8 cellular contexts compared by ENCODE assay signal in genomic region chr7:139828880-139829653, GRCh38. TPM values are rescaled to one million over a fixed set of nuclear protein-coding genes. Genes with fewer than 3 reads are reported as not detected.
DNase-seq lines count a peak whose midpoint lies in the region; FAIRE-seq and TF ChIP-seq lines count a peak whose summit lies in the region.

TBXAS1 (plus strand) TSS chr7:139829264; CDS start chr7:139829391, 127 bp downstream.

- H3K36me3 ChIP-seq in breast epithelium (no peaks in the 10 kb centered on the region), mammary epithelial cell (ENCODE audit: insufficient read depth, low read length) (no peaks in the 10 kb centered on the region), astrocyte (ENCODE audit: insufficient read depth, low read length) (no peaks in the 10 kb centered on the region), mesendoderm (ENCODE audit: control insufficient read depth, insufficient read depth, low read length) (no peaks in the 10 kb centered on the region), vagina (no peaks in the 10 kb centered on the region)

- H3K27me3 ChIP-seq in breast epithelium (no peaks in the 10 kb centered on the region), mammary epithelial cell (ENCODE audit: insufficient read depth, low read length) (no peaks in the 10 kb centered on the region), astrocyte (ENCODE audit: insufficient read depth, low read length) (peaks cover 6% of the 10 kb centered on the region), mesendoderm (ENCODE audit: insufficient read depth, low read length, poor library complexity) (no peaks in the 10 kb centered on the region), vagina (no peaks in the 10 kb centered on the region)

- BruUV-seq in mammary epithelial cell (replicated peaks; lab: Mats Ljungman, UMichigan) = no TSS peak

- TF ChIP-seq CTCF in breast epithelium (IDR thresholded peaks at IDR 0.05) = no peak
- TF ChIP-seq CTCF in mammary epithelial cell (conservative IDR thresholded peaks at IDR 0.05 in 1 of 2, IDR thresholded peaks at IDR 0.05 in 1 of 2; ENCODE audit: extremely low read depth in 1 of 2, insufficient read depth in 1 of 2, low read depth in 1 of 2, low read length in 2 of 2) = no peak
- TF ChIP-seq CTCF in astrocyte (IDR thresholded peaks at IDR 0.05; ENCODE audit: insufficient read depth, low read depth, low read length) = no peak
- TF ChIP-seq CTCF in vagina (IDR thresholded peaks at IDR 0.05) = no peak

- no peak within 1 kb of the TSS for H4K8ac ChIP-seq in mesendoderm (ENCODE audit: low read depth, low read length)

- H2AFZ ChIP-seq in mammary epithelial cell (ENCODE audit: low read depth, low read length) (no peak within 1 kb of the TSS), astrocyte (ENCODE audit: low read depth, low read length) (no peak within 1 kb of the TSS)

- H3K9me3 Mint-ChIP-seq in astrocyte (ENCODE audit: unreplicated experiment) = peaks cover 6% of the 10 kb centered on the region

- H3K27ac ChIP-seq in breast epithelium (no peak within 1 kb of the TSS), mammary epithelial cell (ENCODE audit: insufficient read depth, low read depth, low read length) (no peak within 1 kb of the TSS), astrocyte (ENCODE audit: low read depth, low read length) (peak within 1 kb of the TSS; percentile 31), mesendoderm (ENCODE audit: low read depth, low read length) (no peak within 1 kb of the TSS), vagina (no peak within 1 kb of the TSS)

- dilution Hi-C loops in mammary epithelial cell (cut with HindIII; ENCODE audit: low sequenced_read_pairs) = no loop called here

- H3K4me1 ChIP-seq in breast epithelium (no peaks in the 10 kb centered on the region), mammary epithelial cell (ENCODE audit: insufficient read depth, low read length) (peaks cover 8% of the 10 kb centered on the region), astrocyte (ENCODE audit: insufficient read depth, low read length) (peaks cover 8% of the 10 kb centered on the region), mesendoderm (ENCODE audit: control insufficient read depth, low read depth, low read length) (no peaks in the 10 kb centered on the region), vagina (no peaks in the 10 kb centered on the region)

- H3K18ac ChIP-seq in mesendoderm (ENCODE audit: low read length) = no peak within 1 kb of the TSS

- no peak within 1 kb of the TSS for H3K23ac ChIP-seq in mesendoderm (ENCODE audit: low read length)

- in situ Hi-C loops in mammary epithelial cell (cut with MboI; ENCODE audit: low sequenced_read_pairs in 2 of 2) = no loop called here

- no peak for DNase-seq in breast epithelium (ENCODE audit: low spot score in 2 of 2)
- DNase-seq in mammary epithelial cell = no peak
- DNase-seq in M059J (ENCODE audit: low read depth) = peak; percentile 22
- no peak for DNase-seq in astrocyte (ENCODE audit: low read depth)
- peak; percentile 46 for DNase-seq in mesendoderm
- DNase-seq in vagina (ENCODE audit: extremely low spot score in 2 of 2) = peak in 1 of 2 donors; percentile 62
- no peak for DNase-seq in cerebellum (ENCODE audit: low spot score)
- no peak for DNase-seq in retina

- H3K56ac ChIP-seq in mesendoderm (ENCODE audit: low read length) = no peak within 1 kb of the TSS

- H3K27ac Mint-ChIP-seq in astrocyte (ENCODE audit: unreplicated experiment) = peak within 1 kb of the TSS; percentile 20

- H4K20me1 ChIP-seq in mammary epithelial cell (ENCODE audit: insufficient read depth, low read length) (no peaks in the 10 kb centered on the region), astrocyte (ENCODE audit: insufficient read depth, low read length) (no peaks in the 10 kb centered on the region)

- intact Hi-C loops in breast epithelium (cut with DNase I; ENCODE audit: low total_unique reads) (no loop called here), mammary epithelial cell (cut with micrococcal nuclease) (no loop called here), vagina (cut with DNase I) (no loop called here)

- CTCF ChIA-PET in mammary epithelial cell (lab: Charles Lee; ENCODE audit: low non-redundant PET) = no interaction called here

- H2BK5ac ChIP-seq in mesendoderm (ENCODE audit: low read length) = no peak within 1 kb of the TSS

- H3K4me1 Mint-ChIP-seq in astrocyte (ENCODE audit: low read depth, unreplicated experiment) = peaks cover 17% of the 10 kb centered on the region

- H3K4me2 ChIP-seq in mammary epithelial cell (ENCODE audit: insufficient read depth, low read depth, low read length) (no peak within 1 kb of the TSS), astrocyte (ENCODE audit: low read length) (peak within 1 kb of the TSS; percentile 6), mesendoderm (ENCODE audit: low read length) (no peak within 1 kb of the TSS)

- peak within 1 kb of the TSS in 2 of 3 donors; percentile 3 to 28 for H3K4me3 ChIP-seq in breast epithelium
- no peak within 1 kb of the TSS for H3K4me3 ChIP-seq in mammary epithelial cell (replicated peaks in 1 of 3; ENCODE audit: insufficient read depth in 1 of 3, low read depth in 2 of 3, low read length in 3 of 3)
- no peak within 1 kb of the TSS for H3K4me3 ChIP-seq in astrocyte (ENCODE audit: insufficient read depth, low read depth, low read length)
- H3K4me3 ChIP-seq in mesendoderm (ENCODE audit: low read length) = no peak within 1 kb of the TSS
- H3K4me3 ChIP-seq in vagina = peak within 1 kb of the TSS in 1 of 2 donors; percentile 15

- TF ChIP-seq POLR2A in breast epithelium (IDR thresholded peaks at IDR 0.05) = no peak
- TF ChIP-seq POLR2A in vagina (IDR thresholded peaks at IDR 0.05) = no peak

- H3K79me1 ChIP-seq in mesendoderm (ENCODE audit: low read length) = no peaks in the 10 kb centered on the region

- 93% methylated on average over 9 of the region's 9 CpGs for WGBS in mammary epithelial cell (ENCODE audit: low coverage, missing lambda C conversion rate)
- no CpG with 5 or more reads among the region's 9 CpGs for WGBS in mesendoderm (ENCODE audit: extremely low coverage, insufficient coverage, low lambda C conversion rate)

- H3K9ac ChIP-seq in mammary epithelial cell (ENCODE audit: insufficient read depth, low read length) = no peak within 1 kb of the TSS
- no peak within 1 kb of the TSS for H3K9ac ChIP-seq in astrocyte (ENCODE audit: low read length)
- H3K9ac ChIP-seq in mesendoderm (ENCODE audit: low read length) = no peak within 1 kb of the TSS

- no peak within 1 kb of the TSS for H4K5ac ChIP-seq in mesendoderm (ENCODE audit: low read length)

- no peak within 1 kb of the TSS for H3K4ac ChIP-seq in mesendoderm (ENCODE audit: low read depth, low read length)

- H2AK5ac ChIP-seq in mesendoderm (ENCODE audit: low read length) = no peak within 1 kb of the TSS

- H3K27me3 Mint-ChIP-seq in astrocyte (ENCODE audit: low read depth, unreplicated experiment) = peaks cover 6% of the 10 kb centered on the region

- H3K36me3 Mint-ChIP-seq in astrocyte (ENCODE audit: low read depth, unreplicated experiment) = peaks cover 4% of the 10 kb centered on the region

- H3K9me3 ChIP-seq in breast epithelium (no peaks in the 10 kb centered on the region), mammary epithelial cell (replicated peaks; ENCODE audit: insufficient read depth, low read length) (no peaks in the 10 kb centered on the region), astrocyte (ENCODE audit: insufficient read depth, low read depth, low read length) (no peaks in the 10 kb centered on the region), vagina (no peaks in the 10 kb centered on the region)

- no peak within 1 kb of the TSS for H2BK15ac ChIP-seq in mesendoderm (replicated peaks; ENCODE audit: low read depth)

- H3K79me2 ChIP-seq in mammary epithelial cell (ENCODE audit: insufficient read depth, low read length) (no peaks in the 10 kb centered on the region), astrocyte (ENCODE audit: insufficient read depth, low read length) (no peaks in the 10 kb centered on the region), mesendoderm (ENCODE audit: control insufficient read depth, insufficient read depth, low read length) (no peaks in the 10 kb centered on the region)

- FAIRE-seq in astrocyte (lab: Jason Lieb, UNC) = no peak

- no peak within 1 kb of the TSS for H3K4me3 Mint-ChIP-seq in astrocyte (ENCODE audit: unreplicated experiment)

- H2BK120ac ChIP-seq in mesendoderm (ENCODE audit: low read depth, low read length) = no peak within 1 kb of the TSS

RNA-seq across cellular contexts. Expression of gene TBXAS1, which starts in this region (rescaled TPM):
- 10 to 100 TPM; 17.7 to 59.8 (median 17.9) TPM for total RNA-seq in breast epithelium
- total RNA-seq in mammary epithelial cell = 1 to 10 TPM in 1 of 2 donors, not detected in 1; 5.2 TPM
- 3.1 TPM for polyA plus RNA-seq in mammary epithelial cell
- 13.3 TPM for polyA minus RNA-seq in mammary epithelial cell
- 5.3 and 7.8 TPM in 2 replicates for total RNA-seq in M059J (2014; rRNA removed; shearing (Covaris generic))
- total RNA-seq in astrocyte = 0.99 and 1.1 TPM in 2 replicates
- polyA plus RNA-seq in mesendoderm (2013, experiment 1 of 2) = 2.1 TPM
- polyA plus RNA-seq in mesendoderm (2013, experiment 2 of 2) = 1.7 TPM
- 18.4 TPM for total RNA-seq in vagina
- total RNA-seq in cerebellum = 3.8 TPM

Comparison
In these comparisons a context has a peak if more than half of its experiments do, and no peak if none do; other contexts are left out.
1. H3K4me3 ChIP-seq: peak in breast epithelium (2 of 3); none in mammary epithelial cell (0 of 3), astrocyte (single experiment) and mesendoderm (single experiment).
2. DNase-seq: peak in M059J (single experiment) and mesendoderm (single experiment); none in breast epithelium (0 of 2), mammary epithelial cell (single experiment), astrocyte (single experiment), cerebellum (single experiment) and retina (single experiment).